ENCODE assay signal across 8 cellular contexts in genomic region chr2:55109219-55109891, GRCh38. TPM values are rescaled to one million over a fixed set of nuclear protein-coding genes. Genes with fewer than 3 reads are reported as not detected.
DNase-seq lines count a peak whose midpoint lies in the region; ATAC-seq and TF ChIP-seq lines count a peak whose summit lies in the region.

No MANE protein-coding gene starts in this region.

- H3K9ac ChIP-seq in endodermal cell (ENCODE audit: extremely low read depth, low read length, poor library complexity, severe bottlenecking), result no peak overlapping the region

- peaks cover 5% of the 10 kb centered on the region for H3K4me1 ChIP-seq in endodermal cell (ENCODE audit: control insufficient read depth, insufficient read depth, low read length)
- H3K4me1 ChIP-seq in sigmoid colon, result peaks cover 0 to 79% (median 59%) of the 10 kb centered on the region in 4 donors
- H3K4me1 ChIP-seq in thyroid gland, result peaks cover 4 to 28% of the 10 kb centered on the region in 2 donors

- no peaks in the 10 kb centered on the region for H3K36me3 Mint-ChIP-seq in endodermal cell (ENCODE audit: low read depth)

- H3K27me3 Mint-ChIP-seq in endodermal cell (ENCODE audit: insufficient read depth), result no peaks in the 10 kb centered on the region

- H3K36me3 ChIP-seq in endodermal cell (ENCODE audit: control insufficient read depth, insufficient read depth, low read length), result no peaks in the 10 kb centered on the region
- no peaks in the 10 kb centered on the region for H3K36me3 ChIP-seq in sigmoid colon
- no peaks in the 10 kb centered on the region for H3K36me3 ChIP-seq in thyroid gland

- H3K4me3 ChIP-seq in endodermal cell (ENCODE audit: low read length) (no peak overlapping the region), sigmoid colon (no peak overlapping the region), thyroid gland (replicated peaks in 1 of 3) (no peak overlapping the region)

- H3K27ac ChIP-seq in endodermal cell (ENCODE audit: low read depth, low read length) (peak overlapping the region; percentile 57), sigmoid colon (peak overlapping the region; percentile 66 to 89 (median 88)), thyroid gland (peak overlapping the region in 1 of 3 donors; percentile 18)

- no peak overlapping the region for H3K4me3 Mint-ChIP-seq in endodermal cell

- peak; percentile 96 for DNase-seq in HCEC 1CT
- peak; percentile 96 for DNase-seq in NCI-H69 (lab: John Stamatoyannopoulos, UW)
- DNase-seq in endodermal cell, result no peak
- DNase-seq in sigmoid colon, result no peak
- DNase-seq in thyroid gland, result no peak
- DNase-seq in activated naive CD4-positive, alpha-beta T cell treated with anti-CD3 and anti-CD28 coated beads, Interleukin-2, amount 50 U/mL, for 16 hours, result no peak

- H3K27me3 ChIP-seq in endodermal cell (ENCODE audit: control insufficient read depth, insufficient read depth, low read length, poor library complexity, severe bottlenecking) (no peaks in the 10 kb centered on the region), sigmoid colon (no peaks in the 10 kb centered on the region), thyroid gland (no peaks in the 10 kb centered on the region)

- peaks cover 18% of the 10 kb centered on the region for H3K4me1 Mint-ChIP-seq in endodermal cell

- TF ChIP-seq EP300 in sigmoid colon (IDR thresholded peaks at IDR 0.05), result no peak

- no peaks in the 10 kb centered on the region for H3K9me3 Mint-ChIP-seq in endodermal cell

- H3K9me3 ChIP-seq in endodermal cell (ENCODE audit: control insufficient read depth, low read length), result no peaks in the 10 kb centered on the region
- no peaks in the 10 kb centered on the region for H3K9me3 ChIP-seq in sigmoid colon
- no peaks in the 10 kb centered on the region for H3K9me3 ChIP-seq in thyroid gland

- intact Hi-C loops in sigmoid colon (cut with DNase I) (loop anchor here (2.0 kb wide), 1 partner anchor 23 kb away; no protein-coding TSS in a partner anchor), thyroid gland (cut with DNase I) (no loop called here)

- no peak for TF ChIP-seq CTCF in endodermal cell (conservative IDR thresholded peaks at IDR 0.05)
- no peak for TF ChIP-seq CTCF in sigmoid colon (IDR thresholded peaks at IDR 0.05)
- TF ChIP-seq CTCF in thyroid gland (IDR thresholded peaks at IDR 0.05), result no peak

- WGBS in endodermal cell (ENCODE audit: insufficient coverage in 1 of 2, insufficient read length in 1 of 2), 2 experiments, result 88 to 93% methylated on average over 1 to 2 of the region's 2 CpGs
- WGBS in sigmoid colon, 2 donors, result 52 to 76% methylated on average over 2 of the region's 2 CpGs
- WGBS in thyroid gland, 2 donors, result 69% methylated on average over 2 of the region's 2 CpGs

- no peak for TF ChIP-seq POLR2A in sigmoid colon (IDR thresholded peaks at IDR 0.05)
- no peak for TF ChIP-seq POLR2A in thyroid gland (IDR thresholded peaks at IDR 0.05)

- ATAC-seq in HG03520 (IDR thresholded peaks at IDR 0.05; ENCODE audit: unreplicated experiment) (no peak), HG03439 (IDR thresholded peaks at IDR 0.05; ENCODE audit: unreplicated experiment) (no peak)

- no peak overlapping the region for H3K27ac Mint-ChIP-seq in endodermal cell

RNA-seq across cellular contexts. Expression of gene RTN4, which starts 59.1 kb away (rescaled TPM):
- 100 to 1,000 TPM; 180 to 225 TPM for total RNA-seq in endodermal cell
- polyA plus RNA-seq in endodermal cell (2013, experiment 1 of 2), result 248 TPM
- polyA plus RNA-seq in endodermal cell (2013, experiment 2 of 2), result 241 TPM
- 100 to 1,000 TPM; 152 to 264 (median 199) TPM for total RNA-seq in sigmoid colon
- polyA plus RNA-seq in sigmoid colon, result 100 to 1,000 TPM in 1 of 3 donors, 10 to 100 TPM in 2; 54.1 to 153 (median 62.0) TPM
- 100 to 1,000 TPM; 144 to 256 (median 180) TPM for total RNA-seq in thyroid gland

Comparison
In these comparisons a context has a peak if more than half of its experiments do, and no peak if none do; other contexts are left out.
1. DNase-seq: peak in HCEC 1CT (single experiment) and NCI-H69 (single experiment); none in endodermal cell (single experiment), sigmoid colon (single experiment), thyroid gland (0 of 2) and activated naive CD4-positive, alpha-beta T cell treated with anti-CD3 and anti-CD28 coated beads, Interleukin-2, amount 50 U/mL, for 16 hours (single experiment).